In genomic region chr19:48918801-48919247, GRCh38 we compare ENCODE assay signal across 9 cellular contexts. TPM values are rescaled to one million over a fixed set of nuclear protein-coding genes. Genes with fewer than 3 reads are reported as not detected.
DNase-seq lines count a peak whose midpoint lies in the region; ATAC-seq and TF ChIP-seq lines count a peak whose summit lies in the region.
"Had no signal": no experiment of that assay in that cellular context is flagged by ENCODE, and none has a peak within 500 bp of the region (broad histone marks: within the 10 kb centered on the region; RNA-seq: fewer than 3 reads in every experiment).

No MANE protein-coding gene starts in this region.

- H3K27ac Mint-ChIP-seq in HFFc6 (no peak overlapping the region), activated B cell treated with CpG ODN at 0.5 μM for 24 hours (no peak overlapping the region), nephron progenitor cell (peak overlapping the region; percentile 68)

- POLR2A ChIA-PET in activated B cell treated with CpG ODN at 0.5 μM for 24 hours (lab: Charles Lee), result interaction anchor here (0.7 to 1.2 kb wide), 2 partner anchors 8 to 48 kb away, joined by 3 read pairs; no protein-coding TSS in a partner anchor

- ATAC-seq in activated B cell treated with CpG ODN at 0.5 μM for 24 hours (ENCODE audit: low read depth) (peak; percentile 25), GM21825 (IDR thresholded peaks at IDR 0.05; ENCODE audit: unreplicated experiment) (no peak), GM21423 (IDR thresholded peaks at IDR 0.05; ENCODE audit: unreplicated experiment) (no peak)

- TF ChIP-seq CTCF in HFFc6 (IDR thresholded peaks at IDR 0.05) (no peak), activated B cell treated with CpG ODN at 0.5 μM for 24 hours (IDR thresholded peaks at IDR 0.05) (no peak), nephron progenitor cell (IDR thresholded peaks at IDR 0.05) (no peak)

- no peak overlapping the region for H3K4me3 Mint-ChIP-seq in HFFc6
- no peak overlapping the region for H3K4me3 Mint-ChIP-seq in activated B cell treated with CpG ODN at 0.5 μM for 24 hours
- H3K4me3 Mint-ChIP-seq in nephron progenitor cell, result no peak overlapping the region

- DNase-seq in NCI-H748 (lab: John Stamatoyannopoulos, UW; ENCODE audit: unreplicated experiment) (peak; percentile 21), NCI-H748 treated with DMSO at 0.1 percent for 48 hours (lab: John Stamatoyannopoulos, UW) (no peak), HFFc6 (peak; percentile 2), activated B cell treated with CpG ODN at 0.5 μM for 24 hours (no peak), nephron progenitor cell (peak; percentile 65)
- DNase-seq in stimulated activated naive CD4-positive, alpha-beta T cell (lab: John Stamatoyannopoulos, UW), result no peak
- DNase-seq: dorsolateral prefrontal cortex had no signal

- H3K9me3 Mint-ChIP-seq in HFFc6 (no peaks in the 10 kb centered on the region), activated B cell treated with CpG ODN at 0.5 μM for 24 hours (no peaks in the 10 kb centered on the region), nephron progenitor cell (no peaks in the 10 kb centered on the region)

- H3K27me3 Mint-ChIP-seq in HFFc6 (ENCODE audit: insufficient read depth), result no peaks in the 10 kb centered on the region
- no peaks in the 10 kb centered on the region for H3K27me3 Mint-ChIP-seq in activated B cell treated with CpG ODN at 0.5 μM for 24 hours
- no peaks in the 10 kb centered on the region for H3K27me3 Mint-ChIP-seq in nephron progenitor cell (ENCODE audit: low read depth, poor library complexity)

- H3K36me3 Mint-ChIP-seq in HFFc6 (ENCODE audit: low read depth) (peaks cover 30% of the 10 kb centered on the region), activated B cell treated with CpG ODN at 0.5 μM for 24 hours (ENCODE audit: low read depth) (peaks cover 50% of the 10 kb centered on the region), nephron progenitor cell (ENCODE audit: low read depth) (peaks cover 35% of the 10 kb centered on the region)

- intact Hi-C loops in activated B cell treated with CpG ODN at 0.5 μM for 24 hours (cut with micrococcal nuclease), result no loop called here

- CTCF ChIA-PET in activated B cell treated with CpG ODN at 0.5 μM for 24 hours (lab: Charles Lee), result no interaction called here

- H3K4me1 Mint-ChIP-seq in HFFc6 (ENCODE audit: low read depth) (no peaks in the 10 kb centered on the region), activated B cell treated with CpG ODN at 0.5 μM for 24 hours (peaks cover 11% of the 10 kb centered on the region), nephron progenitor cell (peaks cover 10% of the 10 kb centered on the region)

RNA-seq across cellular contexts. Expression of gene DHDH, which starts 14.7 kb away (rescaled TPM):
- total RNA-seq in HFFc6 (2021; fragmentation: NEBNext Ultra II Directional; extraction: Animal tissue kit (Norgen Biotek cat#: 25700)), result not detected
- total RNA-seq in activated B cell treated with CpG ODN at 0.5 μM for 24 hours, result not detected in 2 replicates

RNA-seq across cellular contexts. Expression of gene NUCB1, which starts 18.7 kb away (rescaled TPM):
- 100 to 1,000 TPM; 129 to 160 (median 152) TPM for total RNA-seq in HFFc6 (2021; fragmentation: NEBNext Ultra II Directional; extraction: Animal tissue kit (Norgen Biotek cat#: 25700))
- total RNA-seq in activated B cell treated with CpG ODN at 0.5 μM for 24 hours, result 116 and 126 TPM in 2 replicates

RNA-seq across cellular contexts. Expression of gene TULP2, which starts 20.3 kb away (rescaled TPM):
- total RNA-seq in HFFc6 (2021; fragmentation: NEBNext Ultra II Directional; extraction: Animal tissue kit (Norgen Biotek cat#: 25700)), result under 1 TPM in 1 of 6 experiments, not detected in 5; 0.38 TPM
- total RNA-seq in activated B cell treated with CpG ODN at 0.5 μM for 24 hours, result not detected in 2 replicates

RNA-seq across cellular contexts. Expression of gene BAX, which starts 35.9 kb away (rescaled TPM):
- 100 to 1,000 TPM; 223 to 260 (median 244) TPM for total RNA-seq in HFFc6 (2021; fragmentation: NEBNext Ultra II Directional; extraction: Animal tissue kit (Norgen Biotek cat#: 25700))
- total RNA-seq in activated B cell treated with CpG ODN at 0.5 μM for 24 hours, result 111 and 129 TPM in 2 replicates

RNA-seq across cellular contexts. Expression of gene FTL, which starts 46.3 kb away (rescaled TPM):
- total RNA-seq in HFFc6 (2021; fragmentation: NEBNext Ultra II Directional; extraction: Animal tissue kit (Norgen Biotek cat#: 25700)), result 1,000 to 10,000 TPM; 2,438 to 4,450 (median 3,824) TPM
- 888 and 935 TPM in 2 replicates for total RNA-seq in activated B cell treated with CpG ODN at 0.5 μM for 24 hours

Comparison
In these comparisons a context has a peak if more than half of its experiments do, and no peak if none do; other contexts are left out.
1. DNase-seq: peak in NCI-H748 (single experiment), HFFc6 (single experiment) and nephron progenitor cell (single experiment); none in NCI-H748 treated with DMSO at 0.1 percent for 48 hours (single experiment), activated B cell treated with CpG ODN at 0.5 μM for 24 hours (single experiment) and stimulated activated naive CD4-positive, alpha-beta T cell (0 of 6).